In the genomic region with DNA sequence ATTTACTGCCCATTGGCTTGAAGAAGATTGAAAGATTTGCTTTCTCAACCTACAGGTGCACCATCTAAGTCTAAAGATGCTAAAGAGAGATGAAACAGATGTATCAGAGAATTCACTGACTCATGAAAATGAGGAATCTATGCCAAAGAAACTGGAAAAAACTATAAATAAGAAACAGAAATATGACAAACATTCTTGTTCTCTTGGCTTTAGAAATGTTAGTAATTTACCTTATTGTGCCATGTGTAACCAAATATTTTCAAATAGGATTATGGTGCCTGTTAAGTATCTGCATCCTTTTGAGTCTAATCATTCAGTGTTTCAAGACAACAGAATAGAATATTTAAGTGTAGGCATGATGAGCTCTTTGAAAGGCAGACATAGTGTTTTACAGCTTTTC, we compare ENCODE assay signal across 25 cellular contexts.
"Had no signal": no experiment of that assay in that cellular context is flagged by ENCODE, and none has a peak within 500 bp of the region (broad histone marks: within the 10 kb centered on the region; RNA-seq: fewer than 3 reads in every experiment).

No MANE protein-coding gene starts in this region.

- H3K27ac ChIP-seq: neural progenitor cell, ovary, parathyroid adenoma, psoas muscle, right lobe of liver, sigmoid colon, stomach, thoracic aorta, thyroid gland, tibial nerve, upper lobe of left lung, vagina had no signal

- H3K4me3 ChIP-seq: neural progenitor cell, ovary, psoas muscle, right lobe of liver, sigmoid colon, stomach, thoracic aorta, thyroid gland, tibial nerve, upper lobe of left lung, vagina had no signal

- H3K79me2 ChIP-seq: parathyroid adenoma had no signal

- H3K9me3 ChIP-seq: ovary, psoas muscle, right lobe of liver, sigmoid colon, stomach, thoracic aorta, thyroid gland, tibial nerve, upper lobe of left lung, vagina had no signal

- ATAC-seq: natural killer cell; psoas muscle; right cardiac atrium; right lobe of liver; stimulated activated effector memory CD8-positive, alpha-beta T cell treated with anti-CD3 and anti-CD28 coated beads, Interleukin-12 subunit alpha, Interleukin-12 subunit beta, amount 100 ng/mL, for 72 hours; stimulated activated naive B cell treated with anti-CD40 and anti-IgM and Interleukin-4, amounts not matched to agents 10 μg/mL and 1 μg/mL and 100 μg/mL, for 72 hours had no signal

- H3K27me3 ChIP-seq: neural progenitor cell, ovary, right lobe of liver, sigmoid colon, stomach, thyroid gland, tibial nerve, upper lobe of left lung, vagina had no signal

- H3K9ac ChIP-seq: neural progenitor cell, parathyroid adenoma had no signal

- H3K36me3 ChIP-seq: neural progenitor cell, ovary, right lobe of liver, sigmoid colon, stomach, thoracic aorta, thyroid gland, tibial nerve, upper lobe of left lung, vagina had no signal

- H3K4me2 ChIP-seq: neural progenitor cell had no signal

- DNase-seq: natural killer cell; occipital lobe; ovary; posterior cingulate gyrus; psoas muscle; right cardiac atrium; right lobe of liver; sigmoid colon; small intestine; stimulated activated CD4-positive, alpha-beta T cell treated with anti-CD3 and anti-CD28 coated beads, Interleukin-15, amount 100 ng/mL, for 24 hours; stimulated activated CD4-positive, alpha-beta T cell treated with anti-CD3 and anti-CD28 coated beads, Interleukin-2, amount 100 ng/mL, for 24 hours; stimulated activated CD4-positive, alpha-beta T cell treated with anti-CD3 and anti-CD28 coated beads, Interleukin-2, amount 100 ng/mL, for 48 hours; stimulated activated CD4-positive, alpha-beta T cell treated with anti-CD3 and anti-CD28 coated beads, Interleukin-4, amount 100 ng/mL, for 24 hours; stimulated activated naive B cell treated with anti-CD40 and anti-IgM and Interleukin-4, amounts not matched to agents 10 μg/mL and 1 μg/mL and 100 μg/mL, for 72 hours; stimulated activated naive CD4-positive, alpha-beta T cell treated with Interleukin-2 at 50 U/mL for 16 hours; stomach; thyroid gland; upper lobe of left lung had no signal

- H2AFZ ChIP-seq: neural progenitor cell, parathyroid adenoma had no signal

- FAIRE-seq: small intestine, urothelium cell line had no signal

- H3K4me1 ChIP-seq: neural progenitor cell, parathyroid adenoma, psoas muscle, right lobe of liver, sigmoid colon, stomach, thyroid gland, tibial nerve, upper lobe of left lung, vagina had no signal
